Comparison of ENCODE assay signal across 9 cellular contexts in genomic region chr9:31347082-31347617, GRCh38.
DNase-seq lines count a peak whose midpoint lies in the region; ATAC-seq and TF ChIP-seq lines count a peak whose summit lies in the region.
"Had no signal": no experiment of that assay in that cellular context is flagged by ENCODE, and none has a peak within 500 bp of the region (broad histone marks: within the 10 kb centered on the region; RNA-seq: fewer than 3 reads in every experiment).

No MANE protein-coding gene starts in this region.

- peaks cover 3% of the 10 kb centered on the region; the same call in 1 of the 2 replicates for H3K9me3 Mint-ChIP-seq in WTC11

- ATAC-seq in GM19043 (IDR thresholded peaks at IDR 0.05; ENCODE audit: low read depth, unreplicated experiment) (peak; percentile 100), HG03196 (IDR thresholded peaks at IDR 0.05; ENCODE audit: unreplicated experiment) (peak; percentile 99), WTC11 (no peak)

- 57% methylated on average over 6 of the region's 6 CpGs for WGBS in smooth muscle cell (ENCODE audit: low lambda C conversion rate)

- no peaks in the 10 kb centered on the region; the same call in 1 of the 2 replicates for H3K36me3 Mint-ChIP-seq in WTC11

- no peaks in the 10 kb centered on the region for H3K36me3 ChIP-seq in smooth muscle cell (ENCODE audit: low read depth)
- H3K36me3 ChIP-seq: cardiac muscle cell had no signal

- CTCF ChIA-PET in WTC11 (lab: Charles Lee), result no interaction called here

- no peak overlapping the region for H3K27ac Mint-ChIP-seq in WTC11

- peak overlapping the region; percentile 87 for H2AFZ ChIP-seq in smooth muscle cell (ENCODE audit: low read depth)

- peak overlapping the region; percentile 19 for H3K27ac ChIP-seq in smooth muscle cell (ENCODE audit: low read depth)
- H3K27ac ChIP-seq: cardiac muscle cell had no signal

- H3K4me3 Mint-ChIP-seq in WTC11, result no peak overlapping the region

- TF ChIP-seq CTCF in foreskin fibroblast (IDR thresholded peaks at IDR 0.05; ENCODE audit: low read depth, low read length) (no peak), smooth muscle cell (IDR thresholded peaks at IDR 0.05; ENCODE audit: borderline replicate concordance, insufficient read depth, poor library complexity, severe bottlenecking) (no peak), WTC11 (IDR thresholded peaks at IDR 0.05) (no peak)

- no peaks in the 10 kb centered on the region for H3K27me3 ChIP-seq in smooth muscle cell (ENCODE audit: low read depth)
- H3K27me3 ChIP-seq: cardiac muscle cell had no signal

- H3F3A ChIP-seq in smooth muscle cell (ENCODE audit: low read depth), result no peaks in the 10 kb centered on the region

- no peaks in the 10 kb centered on the region for H3K4me1 ChIP-seq in smooth muscle cell (ENCODE audit: low read depth)

- H3K27me3 Mint-ChIP-seq in WTC11 (ENCODE audit: low read depth), result peaks cover 39% of the 10 kb centered on the region

- H3K4me3 ChIP-seq in foreskin fibroblast (ENCODE audit: low read depth in 1 of 2, low read length in 2 of 2), result peak overlapping the region in 1 of 2 donors; percentile 37
- H3K4me3 ChIP-seq in smooth muscle cell, result peak overlapping the region; percentile 32
- H3K4me3 ChIP-seq: cardiac muscle cell had no signal

- peaks cover 4% of the 10 kb centered on the region for H3K4me1 Mint-ChIP-seq in WTC11

- H3K79me2 ChIP-seq in smooth muscle cell (ENCODE audit: low read depth), result no peaks in the 10 kb centered on the region

- POLR2A ChIA-PET in WTC11 (lab: Charles Lee), result no interaction called here

- DNase-seq in ACHN (peak; percentile 40), SKM-1 treated with dmso at 0.1 percent for 144 hours (lab: John Stamatoyannopoulos, UW; ENCODE audit: unreplicated experiment) (peak; percentile 34), foreskin fibroblast (peak; percentile 4 to 23), smooth muscle cell (lab: John Stamatoyannopoulos, UW; ENCODE audit: unreplicated experiment) (no peak), iPS-NIHi7 (ENCODE audit: extremely low spot score) (no peak), WTC11 (ENCODE audit: low spot score) (no peak)

- in situ Hi-C loops in ACHN (cut with HindIII; ENCODE audit: low pct_ligation_motif_present, low pct_unique_long_range_greater_than_20kb, low sequenced_read_pairs), result no loop called here

- no peaks in the 10 kb centered on the region for H3K9me3 ChIP-seq in smooth muscle cell (replicated peaks; ENCODE audit: low read depth)

- peak overlapping the region; percentile 14 for H3K9ac ChIP-seq in smooth muscle cell (ENCODE audit: low read depth)

- no peaks in the 10 kb centered on the region for H4K20me1 ChIP-seq in smooth muscle cell (ENCODE audit: low read depth)

- peak overlapping the region; percentile 73 for H3K4me2 ChIP-seq in smooth muscle cell

TF ChIP-seq in WTC11, 78 proteins besides CTCF, POLR2A, EP300 and RAD21:
- no peak for TF ChIP-seq EMX1 (CRISPR knock-in tag; IDR thresholded peaks at IDR 0.05)
- TF ChIP-seq, protein P1, sequence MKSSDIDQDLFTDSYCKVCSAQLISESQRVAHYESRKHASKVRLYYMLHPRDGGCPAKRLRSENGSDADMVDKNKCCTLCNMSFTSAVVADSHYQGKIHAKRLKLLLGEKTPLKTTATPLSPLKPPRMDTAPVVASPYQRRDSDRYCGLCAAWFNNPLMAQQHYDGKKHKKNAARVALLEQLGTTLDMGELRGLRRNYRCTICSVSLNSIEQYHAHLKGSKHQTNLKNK (CRISPR knock-in tag; IDR thresholded peaks at IDR 0.05), result no peak

Comparison
In these comparisons a context has a peak if more than half of its experiments do, and no peak if none do; other contexts are left out.
1. DNase-seq: peak in ACHN (single experiment), SKM-1 treated with dmso at 0.1 percent for 144 hours (single experiment) and foreskin fibroblast (2 of 2); none in smooth muscle cell (single experiment), iPS-NIHi7 (single experiment) and WTC11 (single experiment).